In genomic region chr19:2454962-2455409, GRCh38 we compare ENCODE assay signal across 12 cellular contexts. TPM values are rescaled to one million over a fixed set of nuclear protein-coding genes. Genes with fewer than 3 reads are reported as not detected.
DNase-seq lines count a peak whose midpoint lies in the region; ATAC-seq, FAIRE-seq and TF ChIP-seq lines count a peak whose summit lies in the region.
"Had no signal": no experiment of that assay in that cellular context is flagged by ENCODE, and none has a peak within 500 bp of the region (broad histone marks: within the 10 kb centered on the region; RNA-seq: fewer than 3 reads in every experiment).

No MANE protein-coding gene starts in this region.

- DNase-seq in A549 (ENCODE audit: low read depth in 1 of 2, low spot score in 1 of 2) (no peak), GM12864 (ENCODE audit: low read depth) (no peak)
- DNase-seq: small intestine, stomach had no signal

- 81% methylated on average over 3 of the region's 6 CpGs for WGBS in A549 (ENCODE audit: missing lambda C conversion rate)

- TF ChIP-seq RAD21 in A549 (conservative IDR thresholded peaks at IDR 0.05 in 1 of 2, IDR thresholded peaks at IDR 0.05 in 1 of 2): no peak

- H3K4me2 ChIP-seq in A549: peak overlapping the region; percentile 94

- TF ChIP-seq POLR2A in A549 (IDR thresholded peaks at IDR 0.05; ENCODE audit: low read length): no peak

- POLR2A ChIA-PET in A549 (lab: Yijun Ruan, JAX): no interaction called here

- H3K4me3 ChIP-seq in A549: peak overlapping the region; percentile 98; the same call in 2 of the 3 replicates
- peak overlapping the region; percentile 83 for H3K4me3 ChIP-seq in GM12864 (ENCODE audit: low read depth, low read length)
- peak overlapping the region; percentile 95 for H3K4me3 ChIP-seq in WI38 (ENCODE audit: low read depth, low read length)
- peak overlapping the region; percentile 87 for H3K4me3 ChIP-seq in iPS-11a (ENCODE audit: low read depth, low read length)

- H3K27ac ChIP-seq in A549: peak overlapping the region in 1 of 2 experiments; percentile 100; a peak in 3 of 6 replicates

- ATAC-seq in A549: no peak
- ATAC-seq in GM18873 (IDR thresholded peaks at IDR 0.05; ENCODE audit: low FRiP score, unreplicated experiment): no peak
- ATAC-seq in GM21825 (IDR thresholded peaks at IDR 0.05; ENCODE audit: unreplicated experiment): no peak
- no peak for ATAC-seq in HG03135 (IDR thresholded peaks at IDR 0.05; ENCODE audit: unreplicated experiment)
- ATAC-seq in GM21737 (IDR thresholded peaks at IDR 0.05; ENCODE audit: unreplicated experiment): no peak
- ATAC-seq: activated CD4-positive, CD25-positive, alpha-beta regulatory T cell treated with anti-CD3 and anti-CD28 coated beads, Interleukin-2, amount 50 U/mL, for 24 hours had no signal

- no peak for FAIRE-seq in A549 (lab: Jason Lieb, UNC)
- FAIRE-seq: islet of Langerhans, small intestine had no signal

- TF ChIP-seq EP300 in A549 (IDR thresholded peaks at IDR 0.05): no peak

- H3K4me1 ChIP-seq in A549: peaks cover 16% of the 10 kb centered on the region; the same call in 1 of the 3 replicates

- no peak for TF ChIP-seq CTCF in A549 (IDR thresholded peaks at IDR 0.05)
- TF ChIP-seq CTCF in GM12864 (IDR thresholded peaks at IDR 0.05; ENCODE audit: low read depth, low read length, missing control alignments): no peak
- TF ChIP-seq CTCF in WI38 (IDR thresholded peaks at IDR 0.05; ENCODE audit: low read depth, low read length): no peak

- CTCF ChIA-PET in A549 (lab: Yijun Ruan, JAX): interaction anchor here (1.2 to 1.3 kb wide), 2 partner anchors 11 to 181 kb away, joined by 3 to 4 read pairs; no protein-coding TSS in a partner anchor

- no peaks in the 10 kb centered on the region for H3K9me3 ChIP-seq in A549
- H3K9me3 ChIP-seq: stomach had no signal

TF ChIP-seq in A549, 52 proteins besides CTCF, POLR2A, EP300 and RAD21:
- TF ChIP-seq GATA3 (IDR thresholded peaks at IDR 0.05; ENCODE audit: borderline replicate concordance) (no peak), NR3C1 (IDR thresholded peaks at IDR 0.05) (no peak), KDM5A (IDR thresholded peaks at IDR 0.05) (no peak), KDM1A (IDR thresholded peaks at IDR 0.05; ENCODE audit: low read depth) (no peak), USF2 (IDR thresholded peaks at IDR 0.05) (no peak), FOSL2 (IDR thresholded peaks at IDR 0.05) (no peak), FOSL2 (CRISPR knock-in tag; IDR thresholded peaks at IDR 0.05) (no peak), EHMT2 (IDR thresholded peaks at IDR 0.05; ENCODE audit: low read depth) (no peak), ZSCAN20 (CRISPR knock-in tag; IDR thresholded peaks at IDR 0.05) (no peak), SREBF2 (IDR thresholded peaks at IDR 0.05) (no peak), TP53 (CRISPR knock-in tag; IDR thresholded peaks at IDR 0.05) (no peak), BCL3 (IDR thresholded peaks at IDR 0.05) (no peak), ELK1 (IDR thresholded peaks at IDR 0.05; ENCODE audit: low read depth, low read length) (no peak), RARB (CRISPR knock-in tag; IDR thresholded peaks at IDR 0.05) (no peak), E2F6 (IDR thresholded peaks at IDR 0.05; ENCODE audit: borderline replicate concordance, low read depth) (no peak), ZC3H11A (IDR thresholded peaks at IDR 0.05) (no peak), CBX8 (IDR thresholded peaks at IDR 0.05) (no peak), SMC3 (IDR thresholded peaks at IDR 0.05) (no peak), RCOR1 (IDR thresholded peaks at IDR 0.05; ENCODE audit: low read depth, low read length) (no peak), MYC (IDR thresholded peaks at IDR 0.05; ENCODE audit: borderline replicate concordance, low read length) (no peak)

RNA-seq across cellular contexts. Expression of gene LMNB2, which starts 1.8 kb away (rescaled TPM):
- polyA plus RNA-seq in A549 (2011; rRNA removed): 53.5 and 54.6 TPM in 2 replicates
- polyA plus RNA-seq in A549 (2012; cell fraction: cytosol; rRNA removed): 96.0 and 132 TPM in 2 replicates
- polyA plus RNA-seq in A549 (2012; cell fraction: nucleus; rRNA removed): 167 and 168 TPM in 2 replicates
- polyA plus RNA-seq in A549 (2017; fragmentation: RNase III; extraction: RNeasy Plus Mini Kit Qiagen cat#74134 plus additional on column Dnase treatment): 93.6 to 105 TPM (median 97.7 TPM) in 3 replicates
- 53.1 and 60.5 TPM in 2 replicates for polyA minus RNA-seq in A549 (2011; rRNA and poly(A)+ RNA removed)

RNA-seq across cellular contexts. Expression of gene GADD45B, which starts 20.9 kb away (rescaled TPM):
- polyA plus RNA-seq in A549 (2011; rRNA removed) (65.3 and 72.5 TPM in 2 replicates), A549 (2017; fragmentation: RNase III; extraction: RNeasy Plus Mini Kit Qiagen cat#74134 plus additional on column Dnase treatment) (38.6 to 42.4 TPM (median 39.9 TPM) in 3 replicates)
- 120 and 125 TPM in 2 replicates for polyA plus RNA-seq in A549 (2012; cell fraction: cytosol; rRNA removed)
- 193 and 205 TPM in 2 replicates for polyA plus RNA-seq in A549 (2012; cell fraction: nucleus; rRNA removed)
- 42.7 and 50.1 TPM in 2 replicates for polyA minus RNA-seq in A549 (2011; rRNA and poly(A)+ RNA removed)

RNA-seq across cellular contexts. Expression of gene TIMM13, which starts 27.6 kb away (rescaled TPM):
- polyA plus RNA-seq in A549 (2011; rRNA removed): 23.9 and 24.7 TPM in 2 replicates
- 128 and 159 TPM in 2 replicates for polyA plus RNA-seq in A549 (2012; cell fraction: cytosol; rRNA removed)
- polyA plus RNA-seq in A549 (2012; cell fraction: nucleus; rRNA removed): 95.9 and 129 TPM in 2 replicates
- 73.6 to 85.7 TPM (median 81.2 TPM) in 3 replicates for polyA plus RNA-seq in A549 (2017; fragmentation: RNase III; extraction: RNeasy Plus Mini Kit Qiagen cat#74134 plus additional on column Dnase treatment)
- 5.7 and 9.2 TPM in 2 replicates for polyA minus RNA-seq in A549 (2011; rRNA and poly(A)+ RNA removed)
